ENCODE assay signal across 34 cellular contexts in genomic region chr5:80820685-80821084, GRCh38.
"Had no signal": no experiment of that assay in that cellular context is flagged by ENCODE, and none has a peak within 500 bp of the region (broad histone marks: within the 10 kb centered on the region; RNA-seq: fewer than 3 reads in every experiment).

No MANE protein-coding gene starts in this region.

- H3K9me3 Mint-ChIP-seq: activated CD4-positive, alpha-beta memory T cell treated with anti-CD3 and anti-CD28 coated beads for 36 hours had no signal

- H3K27me3 Mint-ChIP-seq: activated CD4-positive, alpha-beta memory T cell treated with anti-CD3 and anti-CD28 coated beads for 36 hours; activated CD4-positive, alpha-beta T cell treated with anti-CD3 and anti-CD28 coated beads, Interleukin-2, amount 10 ng/mL, durations not matched to agents 24 days and 14 days; activated CD8-positive, alpha-beta T cell treated with anti-CD3 and anti-CD28 coated beads for 36 hours; activated naive CD8-positive, alpha-beta T cell treated with anti-CD3 and anti-CD28 coated beads for 36 hours; activated T-helper 17 cell treated with anti-CD3 and anti-CD28 coated beads, Interleukin-2, amount 50 U/mL, for 72 hours had no signal

- H3K4me3 ChIP-seq: adrenal gland, body of pancreas, breast epithelium had no signal

- ATAC-seq: activated CD8-positive, alpha-beta T cell treated with anti-CD3 and anti-CD28 coated beads for 36 hours; activated naive CD4-positive, alpha-beta T cell treated with anti-CD3 and anti-CD28 coated beads, Interleukin-2, amount 50 U/mL, for 72 hours; activated T-cell treated with anti-CD3 and anti-CD28 coated beads, Interleukin-2, amount 50 U/mL, for 4 hours; activated T-cell treated with anti-CD3 and anti-CD28 coated beads, Interleukin-2, amount 50 U/mL, for 72 hours; activated T-helper 17 cell treated with anti-CD3 and anti-CD28 coated beads, Interleukin-2, amount 50 U/mL, for 72 hours; body of pancreas had no signal

- H3K4me3 Mint-ChIP-seq: activated CD4-positive, alpha-beta memory T cell treated with anti-CD3 and anti-CD28 coated beads for 36 hours; activated CD4-positive, alpha-beta T cell treated with anti-CD3 and anti-CD28 coated beads, Interleukin-2, amount 10 ng/mL, durations not matched to agents 24 days and 14 days; activated CD8-positive, alpha-beta T cell treated with anti-CD3 and anti-CD28 coated beads for 36 hours; activated naive CD4-positive, alpha-beta T cell treated with anti-CD3 and anti-CD28 coated beads for 36 hours; activated naive CD8-positive, alpha-beta T cell treated with anti-CD3 and anti-CD28 coated beads for 36 hours; activated T-cell treated with anti-CD3 and anti-CD28 coated beads, Interleukin-2, amount 50 U/mL, for 4 hours; activated T-cell treated with anti-CD3 and anti-CD28 coated beads, Interleukin-2, amount 50 U/mL, for 72 hours; activated T-helper 1 cell treated with anti-CD3 and anti-CD28 coated beads, Interleukin-12 subunit alpha, Interleukin-12 subunit beta, Interleukin-2, Interleukin-4 antibody, amounts not matched to agents 30 ng/mL and 10 ng/mL and 1 ng/mL, durations not matched to agents 14 hours and 24 hours and 36 hours; activated T-helper 17 cell treated with anti-CD3 and anti-CD28 coated beads, Interleukin-2, amount 50 U/mL, for 72 hours; T-helper 1 cell treated with Interleukin-12 subunit alpha and Interleukin-12 subunit beta and Interleukin-4 antibody, amounts not matched to agents 30 μg/mL and 1 μg/mL, for 36 hours; T-helper 2 cell treated with Interferon-gamma antibody and Interleukin-4, amounts not matched to agents 5 μg/mL and 100 μg/mL, for 36 hours had no signal

- H3K27me3 ChIP-seq: adrenal gland, body of pancreas, brain microvascular endothelial cell, breast epithelium had no signal

- H3K4me1 ChIP-seq: breast epithelium had no signal

- H3K9me3 ChIP-seq: adrenal gland, body of pancreas had no signal

- H3K4me1 Mint-ChIP-seq: activated CD4-positive, alpha-beta T cell treated with anti-CD3 and anti-CD28 coated beads, Interleukin-2, amount 10 ng/mL, durations not matched to agents 24 days and 14 days; activated naive CD8-positive, alpha-beta T cell treated with anti-CD3 and anti-CD28 coated beads for 36 hours; activated T-helper 17 cell treated with anti-CD3 and anti-CD28 coated beads, Interleukin-2, amount 50 U/mL, for 72 hours had no signal

- H3K36me3 ChIP-seq: adrenal gland, brain microvascular endothelial cell, breast epithelium had no signal

- DNase-seq: activated CD4-positive, alpha-beta memory T cell treated with anti-CD3 and anti-CD28 coated beads for 36 hours; activated CD4-positive, alpha-beta T cell treated with anti-CD3 and anti-CD28 coated beads for 4 hours; activated CD4-positive, alpha-beta T cell treated with anti-CD3 and anti-CD28 coated beads, Interleukin-2, amount 10 ng/mL, durations not matched to agents 24 days and 14 days; activated CD4-positive, alpha-beta T cell treated with anti-CD3 and anti-CD28 coated beads, Interleukin-2, amount 50 U/mL, for 1 hour; activated CD4-positive, alpha-beta T cell treated with anti-CD3 and anti-CD28 coated beads, Interleukin-2, amount 50 U/mL, for 4 hours; activated CD4-positive, CD25-positive, alpha-beta regulatory T cell; activated CD4-positive, CD25-positive, alpha-beta regulatory T cell treated with anti-CD3 and anti-CD28 coated beads, Interleukin-2, amount 50 U/mL, for 72 hours; activated CD8-positive, alpha-beta memory T cell treated with anti-CD3 and anti-CD28 coated beads, Interleukin-2, amount 50 U/mL, for 4 hours; activated CD8-positive, alpha-beta T cell treated with anti-CD3 and anti-CD28 coated beads for 36 hours; activated effector memory CD4-positive, alpha-beta T cell treated with anti-CD3 and anti-CD28 coated beads, Interleukin-2, amount 50 U/mL, for 16 hours; activated gamma-delta T cell treated with Interleukin-2 at 50 U/mL for 16 hours; activated naive CD4-positive, alpha-beta T cell; activated naive CD4-positive, alpha-beta T cell treated with anti-CD3 and anti-CD28 coated beads for 36 hours; activated naive CD4-positive, alpha-beta T cell treated with anti-CD3 and anti-CD28 coated beads, Interleukin-2, amount 50 U/mL, for 16 hours; activated naive CD8-positive, alpha-beta T cell treated with anti-CD3 and anti-CD28 coated beads for 36 hours; activated T-cell treated with anti-CD3 and anti-CD28 coated beads for 4 hours; activated T-cell treated with anti-CD3 and anti-CD28 coated beads, Interleukin-2, amount 50 U/mL, for 1 hour; activated T-cell treated with anti-CD3 and anti-CD28 coated beads, Interleukin-2, amount 50 U/mL, for 4 hours; activated T-cell treated with anti-CD3 and anti-CD28 coated beads, Interleukin-2, amount 50 U/mL, for 72 hours; adrenal gland; amniotic stem cell; aorta; body of pancreas; brain microvascular endothelial cell; central memory CD4-positive, alpha-beta T cell; T-helper 1 cell; T-helper 2 cell; T-helper 9 cell had no signal

- H3K27ac Mint-ChIP-seq: activated CD4-positive, alpha-beta memory T cell treated with anti-CD3 and anti-CD28 coated beads for 36 hours; activated CD4-positive, alpha-beta T cell treated with anti-CD3 and anti-CD28 coated beads, Interleukin-2, amount 10 ng/mL, durations not matched to agents 24 days and 14 days; activated CD8-positive, alpha-beta T cell treated with anti-CD3 and anti-CD28 coated beads for 36 hours; activated naive CD4-positive, alpha-beta T cell treated with anti-CD3 and anti-CD28 coated beads for 36 hours; activated naive CD4-positive, alpha-beta T cell treated with anti-CD3 and anti-CD28 coated beads, Interleukin-2, amount 50 U/mL, for 72 hours; activated naive CD8-positive, alpha-beta T cell treated with anti-CD3 and anti-CD28 coated beads for 36 hours; activated T-cell treated with anti-CD3 and anti-CD28 coated beads, Interleukin-2, amount 50 U/mL, for 72 hours; activated T-helper 1 cell treated with anti-CD3 and anti-CD28 coated beads, Interleukin-12 subunit alpha, Interleukin-12 subunit beta, Interleukin-2, Interleukin-4 antibody, amounts not matched to agents 30 ng/mL and 10 ng/mL and 1 ng/mL, durations not matched to agents 14 hours and 24 hours and 36 hours; activated T-helper 17 cell treated with anti-CD3 and anti-CD28 coated beads, Interleukin-2, amount 50 U/mL, for 72 hours; T-helper 1 cell treated with Interleukin-12 subunit alpha and Interleukin-12 subunit beta and Interleukin-4 antibody, amounts not matched to agents 30 μg/mL and 1 μg/mL, for 36 hours; T-helper 2 cell treated with Interferon-gamma antibody and Interleukin-4, amounts not matched to agents 5 μg/mL and 100 μg/mL, for 36 hours had no signal
